In the genomic region with DNA sequence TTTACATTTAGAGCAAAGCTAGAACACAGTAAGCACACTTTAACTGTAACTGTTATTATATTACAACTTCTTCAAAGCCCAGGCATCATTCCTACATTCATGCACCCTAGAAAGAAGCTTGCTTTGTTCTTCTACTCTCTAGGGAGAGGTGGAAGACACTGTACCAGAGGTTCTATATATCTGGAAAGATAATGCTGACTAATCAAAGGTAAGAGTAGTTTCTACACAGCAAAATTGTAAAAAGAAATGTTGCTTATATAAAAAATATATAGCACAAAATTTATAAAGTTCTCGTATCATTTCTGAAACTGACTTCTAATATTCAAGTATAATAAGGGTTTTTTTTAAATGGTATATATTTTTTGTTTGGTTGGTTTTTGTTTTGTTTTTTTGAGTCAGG, we compare ENCODE assay signal across 30 cellular contexts.
"Had no signal": no experiment of that assay in that cellular context is flagged by ENCODE, and none has a peak within 500 bp of the region (broad histone marks: within the 10 kb centered on the region; RNA-seq: fewer than 3 reads in every experiment).

No MANE protein-coding gene starts in this region.

- H3K9me3 ChIP-seq: heart left ventricle, left ventricle myocardium inferior, neutrophil, ovary, prostate gland, sigmoid colon, tibial nerve, uterus had no signal

- H3K27me3 Mint-ChIP-seq: naive B cell; stimulated activated memory B cell treated with anti-CD40 and anti-IgM and Interleukin-4, amounts not matched to agents 10 μg/mL and 1 μg/mL and 100 μg/mL, for 72 hours; stimulated activated naive CD8-positive, alpha-beta T cell treated with anti-CD3 and anti-CD28 coated beads, Interleukin-15, amount 100 ng/mL, for 72 hours; type B pancreatic cell had no signal

- H3K4me1 ChIP-seq: heart left ventricle, left ventricle myocardium inferior, neural progenitor cell, prostate gland, sigmoid colon, tibial nerve, uterus had no signal

- H2AFZ ChIP-seq: neural progenitor cell had no signal

- H3K9me3 Mint-ChIP-seq: mesothelial cell of epicardium; naive B cell; natural killer cell; nephron progenitor cell; neural progenitor cell; stimulated activated memory B cell treated with anti-CD40 and anti-IgM and Interleukin-4, amounts not matched to agents 10 μg/mL and 1 μg/mL and 100 μg/mL, for 72 hours; stimulated activated naive CD8-positive, alpha-beta T cell treated with anti-CD3 and anti-CD28 coated beads, Interleukin-15, amount 100 ng/mL, for 72 hours; type B pancreatic cell had no signal

- H3K4me3 ChIP-seq: heart left ventricle, left ventricle myocardium inferior, lung, neural progenitor cell, ovary, prostate gland, sigmoid colon, tibial nerve, uterus had no signal

- DNase-seq: heart left ventricle; hypothalamus; kidney; left ventricle myocardium inferior; mesendoderm; naive B cell; natural killer cell; nephron progenitor cell; occipital lobe; ovary; retina; right cardiac atrium; sigmoid colon; small intestine; stimulated activated CD4-positive, alpha-beta T cell treated with anti-CD3 and anti-CD28 coated beads, Interleukin-1b, Interleukin-23, amount 100 ng/mL, for 48 hours; stimulated activated CD4-positive, alpha-beta T cell treated with anti-CD3 and anti-CD28 coated beads, Interleukin-2, amount 100 ng/mL, for 48 hours; stimulated activated CD4-positive, alpha-beta T cell treated with anti-CD3 and anti-CD28 coated beads, Interleukin-4, amount 100 ng/mL, for 4 hours; stimulated activated CD8-positive, alpha-beta memory T cell treated with anti-CD3 and anti-CD28 coated beads, Interleukin-4, amount 100 ng/mL, for 48 hours; stimulated activated naive CD4-positive, alpha-beta T cell treated with Interleukin-2 at 50 U/mL for 16 hours; stimulated activated naive CD8-positive, alpha-beta T cell treated with anti-CD3 and anti-CD28 coated beads, Interleukin-15, amount 100 ng/mL, for 72 hours; substantia nigra; uterus had no signal

- H3K27ac Mint-ChIP-seq: mesothelial cell of epicardium; naive B cell; natural killer cell; nephron progenitor cell; neural progenitor cell; stimulated activated memory B cell treated with anti-CD40 and anti-IgM and Interleukin-4, amounts not matched to agents 10 μg/mL and 1 μg/mL and 100 μg/mL, for 72 hours; stimulated activated naive CD8-positive, alpha-beta T cell treated with anti-CD3 and anti-CD28 coated beads, Interleukin-15, amount 100 ng/mL, for 72 hours; type B pancreatic cell had no signal

- H3K36me3 ChIP-seq: ovary, prostate gland, uterus had no signal

- FAIRE-seq: kidney, small intestine had no signal

- H3K4me3 Mint-ChIP-seq: mesothelial cell of epicardium; naive B cell; natural killer cell; nephron progenitor cell; neural progenitor cell; stimulated activated memory B cell treated with anti-CD40 and anti-IgM and Interleukin-4, amounts not matched to agents 10 μg/mL and 1 μg/mL and 100 μg/mL, for 72 hours; stimulated activated naive CD8-positive, alpha-beta T cell treated with anti-CD3 and anti-CD28 coated beads, Interleukin-15, amount 100 ng/mL, for 72 hours; type B pancreatic cell had no signal

- H3K27ac ChIP-seq: heart left ventricle, left ventricle myocardium inferior, neural progenitor cell, neutrophil, ovary, prostate gland, sigmoid colon, tibial nerve, uterus had no signal

- ATAC-seq: heart left ventricle; natural killer cell; right cardiac atrium; stimulated activated memory B cell treated with anti-CD40 and anti-IgM and Interleukin-4, amounts not matched to agents 10 μg/mL and 1 μg/mL and 100 μg/mL, for 72 hours; stimulated activated naive CD8-positive, alpha-beta T cell treated with anti-CD3 and anti-CD28 coated beads, Interleukin-15, amount 100 ng/mL, for 72 hours had no signal

- H3K4me1 Mint-ChIP-seq: mesothelial cell of epicardium; nephron progenitor cell; neural progenitor cell; stimulated activated memory B cell treated with anti-CD40 and anti-IgM and Interleukin-4, amounts not matched to agents 10 μg/mL and 1 μg/mL and 100 μg/mL, for 72 hours; stimulated activated naive CD8-positive, alpha-beta T cell treated with anti-CD3 and anti-CD28 coated beads, Interleukin-15, amount 100 ng/mL, for 72 hours had no signal

- H3K4me2 ChIP-seq: neural progenitor cell had no signal

- H3K27me3 ChIP-seq: heart left ventricle, neural progenitor cell, neutrophil, ovary, sigmoid colon, tibial nerve, uterus had no signal
